6 cellular contexts compared by ENCODE assay signal in genomic region chr2:111406616-111407015, GRCh38.
DNase-seq lines count a peak whose midpoint lies in the region; ATAC-seq and TF ChIP-seq lines count a peak whose summit lies in the region.
"Not testable (repeated sequence)": the region's sequence is repeated elsewhere in the genome, so short reads cannot be mapped to it uniquely, and the experiment has no call there.

No MANE protein-coding gene starts in this region.

- not testable (repeated sequence) for H3K27me3 Mint-ChIP-seq in activated CD8-positive, alpha-beta T cell treated with anti-CD3 and anti-CD28 coated beads for 36 hours; activated T-cell treated with anti-CD3 and anti-CD28 coated beads, Interleukin-2, amount 50 U/mL, for 72 hours (ENCODE audit: low read depth); activated naive CD8-positive, alpha-beta T cell treated with anti-CD3 and anti-CD28 coated beads, Interleukin-2, amount 50 U/mL, for 24 hours; stimulated activated naive B cell treated with anti-CD40 and anti-IgM and Interleukin-4, amounts not matched to agents 10 μg/mL and 1 μg/mL and 100 μg/mL, for 72 hours; stimulated activated naive CD8-positive, alpha-beta T cell treated with anti-CD3 and anti-CD28 coated beads, Interleukin-15, Interleukin-2, amounts not matched to agents 100 ng/mL and 50 ng/mL, for 24 hours

- not testable (repeated sequence) for H3K27ac Mint-ChIP-seq in activated CD8-positive, alpha-beta T cell treated with anti-CD3 and anti-CD28 coated beads for 36 hours; activated T-cell treated with anti-CD3 and anti-CD28 coated beads, Interleukin-2, amount 50 U/mL, for 72 hours; stimulated activated naive B cell treated with anti-CD40 and anti-IgM and Interleukin-4, amounts not matched to agents 10 μg/mL and 1 μg/mL and 100 μg/mL, for 72 hours
- peak overlapping the region; percentile 72 for H3K27ac Mint-ChIP-seq in activated naive CD8-positive, alpha-beta T cell treated with anti-CD3 and anti-CD28 coated beads, Interleukin-2, amount 50 U/mL, for 24 hours
- H3K27ac Mint-ChIP-seq in stimulated activated naive CD8-positive, alpha-beta T cell treated with anti-CD3 and anti-CD28 coated beads, Interleukin-15, Interleukin-2, amounts not matched to agents 100 ng/mL and 50 ng/mL, for 24 hours: peak overlapping the region; percentile 52

- not testable (repeated sequence) for H3K4me1 Mint-ChIP-seq in activated CD8-positive, alpha-beta T cell treated with anti-CD3 and anti-CD28 coated beads for 36 hours (ENCODE audit: low read depth); activated T-cell treated with anti-CD3 and anti-CD28 coated beads, Interleukin-2, amount 50 U/mL, for 72 hours (ENCODE audit: low read depth); activated naive CD8-positive, alpha-beta T cell treated with anti-CD3 and anti-CD28 coated beads, Interleukin-2, amount 50 U/mL, for 24 hours; stimulated activated naive B cell treated with anti-CD40 and anti-IgM and Interleukin-4, amounts not matched to agents 10 μg/mL and 1 μg/mL and 100 μg/mL, for 72 hours
- H3K4me1 Mint-ChIP-seq in stimulated activated naive CD8-positive, alpha-beta T cell treated with anti-CD3 and anti-CD28 coated beads, Interleukin-15, Interleukin-2, amounts not matched to agents 100 ng/mL and 50 ng/mL, for 24 hours (ENCODE audit: low read depth): peaks cover 11% of the 10 kb centered on the region

- CTCF ChIA-PET in activated CD8-positive, alpha-beta T cell treated with anti-CD3 and anti-CD28 coated beads for 36 hours (lab: Charles Lee): not testable (repeated sequence)

- not testable (repeated sequence) for H3K36me3 Mint-ChIP-seq in activated CD8-positive, alpha-beta T cell treated with anti-CD3 and anti-CD28 coated beads for 36 hours (ENCODE audit: low read depth); activated T-cell treated with anti-CD3 and anti-CD28 coated beads, Interleukin-2, amount 50 U/mL, for 72 hours (ENCODE audit: insufficient read depth in 2 of 2); activated naive CD8-positive, alpha-beta T cell treated with anti-CD3 and anti-CD28 coated beads, Interleukin-2, amount 50 U/mL, for 24 hours (ENCODE audit: low read depth); stimulated activated naive B cell treated with anti-CD40 and anti-IgM and Interleukin-4, amounts not matched to agents 10 μg/mL and 1 μg/mL and 100 μg/mL, for 72 hours; stimulated activated naive CD8-positive, alpha-beta T cell treated with anti-CD3 and anti-CD28 coated beads, Interleukin-15, Interleukin-2, amounts not matched to agents 100 ng/mL and 50 ng/mL, for 24 hours (ENCODE audit: low read depth)

- ATAC-seq in activated CD4-positive, CD25-positive, alpha-beta regulatory T cell treated with anti-CD3 and anti-CD28 coated beads, Interleukin-2, amount 50 U/mL, for 24 hours: peak; percentile 22 to 30
- ATAC-seq in activated CD8-positive, alpha-beta T cell treated with anti-CD3 and anti-CD28 coated beads for 36 hours: peak; percentile 52
- peak; percentile 21 to 33 for ATAC-seq in activated T-cell treated with anti-CD3 and anti-CD28 coated beads, Interleukin-2, amount 50 U/mL, for 72 hours (replicated peaks in 1 of 2)
- peak; percentile 57 for ATAC-seq in activated naive CD8-positive, alpha-beta T cell treated with anti-CD3 and anti-CD28 coated beads, Interleukin-2, amount 50 U/mL, for 24 hours
- peak; percentile 49 to 52 for ATAC-seq in stimulated activated naive B cell treated with anti-CD40 and anti-IgM and Interleukin-4, amounts not matched to agents 10 μg/mL and 1 μg/mL and 100 μg/mL, for 72 hours (replicated peaks)

- not testable (repeated sequence) for TF ChIP-seq CTCF in activated CD8-positive, alpha-beta T cell treated with anti-CD3 and anti-CD28 coated beads for 36 hours (IDR thresholded peaks at IDR 0.05)

- DNase-seq in activated CD8-positive, alpha-beta T cell treated with anti-CD3 and anti-CD28 coated beads for 36 hours; activated T-cell treated with anti-CD3 and anti-CD28 coated beads, Interleukin-2, amount 50 U/mL, for 72 hours; activated naive CD8-positive, alpha-beta T cell treated with anti-CD3 and anti-CD28 coated beads, Interleukin-2, amount 50 U/mL, for 24 hours; stimulated activated naive B cell treated with anti-CD40 and anti-IgM and Interleukin-4, amounts not matched to agents 10 μg/mL and 1 μg/mL and 100 μg/mL, for 72 hours: not testable (repeated sequence)

- intact Hi-C loops in activated CD8-positive, alpha-beta T cell treated with anti-CD3 and anti-CD28 coated beads for 36 hours (cut with micrococcal nuclease): not testable (repeated sequence)

- H3K4me3 Mint-ChIP-seq in activated CD8-positive, alpha-beta T cell treated with anti-CD3 and anti-CD28 coated beads for 36 hours; activated T-cell treated with anti-CD3 and anti-CD28 coated beads, Interleukin-2, amount 50 U/mL, for 72 hours; activated naive CD8-positive, alpha-beta T cell treated with anti-CD3 and anti-CD28 coated beads, Interleukin-2, amount 50 U/mL, for 24 hours; stimulated activated naive B cell treated with anti-CD40 and anti-IgM and Interleukin-4, amounts not matched to agents 10 μg/mL and 1 μg/mL and 100 μg/mL, for 72 hours; stimulated activated naive CD8-positive, alpha-beta T cell treated with anti-CD3 and anti-CD28 coated beads, Interleukin-15, Interleukin-2, amounts not matched to agents 100 ng/mL and 50 ng/mL, for 24 hours: not testable (repeated sequence)

- not testable (repeated sequence) for H3K9me3 Mint-ChIP-seq in activated CD8-positive, alpha-beta T cell treated with anti-CD3 and anti-CD28 coated beads for 36 hours; activated T-cell treated with anti-CD3 and anti-CD28 coated beads, Interleukin-2, amount 50 U/mL, for 72 hours; activated naive CD8-positive, alpha-beta T cell treated with anti-CD3 and anti-CD28 coated beads, Interleukin-2, amount 50 U/mL, for 24 hours; stimulated activated naive B cell treated with anti-CD40 and anti-IgM and Interleukin-4, amounts not matched to agents 10 μg/mL and 1 μg/mL and 100 μg/mL, for 72 hours; stimulated activated naive CD8-positive, alpha-beta T cell treated with anti-CD3 and anti-CD28 coated beads, Interleukin-15, Interleukin-2, amounts not matched to agents 100 ng/mL and 50 ng/mL, for 24 hours

- POLR2A ChIA-PET in activated CD8-positive, alpha-beta T cell treated with anti-CD3 and anti-CD28 coated beads for 36 hours (lab: Charles Lee): not testable (repeated sequence)
